Comparison of ENCODE assay signal across 35 cellular contexts in the genomic region with DNA sequence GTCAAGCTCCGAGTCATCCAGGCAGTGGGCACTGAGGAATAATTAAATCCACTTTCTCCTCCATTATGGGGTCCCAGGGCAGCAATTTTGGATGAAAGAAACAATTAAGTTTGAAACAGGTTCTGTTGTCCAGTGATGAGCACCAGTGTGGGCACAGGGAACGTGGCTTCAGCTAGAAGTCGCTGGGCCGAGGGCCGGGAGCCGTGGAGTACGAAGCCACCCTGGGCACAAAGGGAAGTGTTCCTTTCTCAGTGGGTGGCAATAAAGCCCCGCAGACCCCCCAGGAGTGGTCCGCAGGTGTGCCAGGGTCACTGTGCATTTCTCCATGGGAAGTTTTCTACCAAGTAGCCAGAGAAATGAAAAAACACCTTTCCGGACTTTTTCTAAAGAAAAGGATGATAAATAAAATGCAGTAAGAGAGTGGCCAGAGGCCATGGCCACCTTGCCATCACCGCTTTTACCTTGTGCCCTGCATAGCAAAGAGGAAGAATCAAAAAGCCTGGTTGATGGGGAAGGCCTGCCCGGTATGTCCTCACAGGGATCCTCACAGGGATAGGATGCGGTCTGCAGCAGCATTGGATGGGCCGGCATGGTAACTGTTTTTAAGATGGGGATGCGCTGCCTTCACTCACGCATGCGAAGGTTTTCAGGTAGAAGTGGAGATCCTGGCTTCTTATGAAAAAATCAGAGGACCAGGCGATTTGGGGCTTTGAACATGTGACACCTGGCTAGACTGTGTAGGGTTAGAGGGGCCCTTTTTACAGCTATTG. TPM values are rescaled to one million over a fixed set of nuclear protein-coding genes. Genes with fewer than 3 reads are reported as not detected.
"Had no signal": no experiment of that assay in that cellular context is flagged by ENCODE, and none has a peak within 500 bp of the region (broad histone marks: within the 10 kb centered on the region; RNA-seq: fewer than 3 reads in every experiment).

No MANE protein-coding gene starts in this region.

- H3K27ac ChIP-seq: esophagus squamous epithelium, gastroesophageal sphincter, WERI-Rb-1 had no signal

- H3K9me3 Mint-ChIP-seq: activated B cell treated with CpG ODN at 0.5 μM for 24 hours; activated CD8-positive, alpha-beta T cell treated with anti-CD3 and anti-CD28 coated beads for 36 hours; activated T-cell treated with anti-CD3 and anti-CD28 coated beads, Interleukin-2, amount 50 U/mL, for 4 hours; activated T-helper 17 cell treated with anti-CD3 and anti-CD28 coated beads, Interleukin-2, amount 50 U/mL, for 72 hours; T-helper 2 cell treated with Interferon-gamma antibody and Interleukin-4, amounts not matched to agents 5 μg/mL and 100 μg/mL, for 36 hours had no signal

- H3K4me1 ChIP-seq: esophagus squamous epithelium, gastroesophageal sphincter had no signal

- ATAC-seq: activated CD4-positive, CD25-positive, alpha-beta regulatory T cell treated with anti-CD3 and anti-CD28 coated beads, Interleukin-2, amount 50 U/mL, for 24 hours; activated CD8-positive, alpha-beta T cell treated with anti-CD3 and anti-CD28 coated beads for 36 hours; activated T-cell treated with anti-CD3 and anti-CD28 coated beads, Interleukin-2, amount 50 U/mL, for 4 hours; activated T-helper 17 cell treated with anti-CD3 and anti-CD28 coated beads, Interleukin-2, amount 50 U/mL, for 72 hours; effector memory CD8-positive, alpha-beta T cell; gastroesophageal sphincter; T-helper 17 cell had no signal

- H3K36me3 ChIP-seq: esophagus squamous epithelium, gastroesophageal sphincter, WERI-Rb-1 had no signal

- H3K4me3 Mint-ChIP-seq: activated B cell treated with CpG ODN at 0.5 μM for 24 hours; activated CD8-positive, alpha-beta T cell treated with anti-CD3 and anti-CD28 coated beads for 36 hours; activated naive CD8-positive, alpha-beta T cell; activated T-cell treated with anti-CD3 and anti-CD28 coated beads, Interleukin-2, amount 50 U/mL, for 4 hours; activated T-helper 17 cell treated with anti-CD3 and anti-CD28 coated beads, Interleukin-2, amount 50 U/mL, for 72 hours; effector memory CD8-positive, alpha-beta T cell; T-helper 17 cell; T-helper 2 cell treated with Interferon-gamma antibody and Interleukin-4, amounts not matched to agents 5 μg/mL and 100 μg/mL, for 36 hours had no signal

- H3K4me3 ChIP-seq: esophagus squamous epithelium, gastroesophageal sphincter had no signal

- H3K27me3 Mint-ChIP-seq: activated B cell treated with CpG ODN at 0.5 μM for 24 hours; effector memory CD8-positive, alpha-beta T cell; T-helper 17 cell had no signal

- FAIRE-seq: astrocyte had no signal

- DNase-seq: activated B cell treated with CpG ODN at 0.5 μM for 24 hours; activated CD4-positive, alpha-beta T cell treated with anti-CD3 and anti-CD28 coated beads for 48 hours; activated CD4-positive, alpha-beta T cell treated with anti-CD3 and anti-CD28 coated beads, Interleukin-2, amount 50 U/mL, for 1 hour; activated CD4-positive, alpha-beta T cell treated with anti-CD3 and anti-CD28 coated beads, Interleukin-2, amount 50 U/mL, for 48 hours; activated CD8-positive, alpha-beta memory T cell treated with anti-CD3 and anti-CD28 coated beads for 24 hours; activated CD8-positive, alpha-beta T cell treated with anti-CD3 and anti-CD28 coated beads for 36 hours; activated effector memory CD4-positive, alpha-beta T cell treated with Interleukin-2 at 50 U/mL for 16 hours; activated gamma-delta T cell treated with Interleukin-2 at 50 U/mL for 16 hours; activated naive CD4-positive, alpha-beta T cell treated with anti-CD3 and anti-CD28 coated beads, Interleukin-2, amount 50 U/mL, for 16 hours; activated naive CD4-positive, alpha-beta T cell treated with Interleukin-2 at 50 U/mL for 16 hours; activated T-cell treated with anti-CD3 and anti-CD28 coated beads, Interleukin-2, amount 50 U/mL, for 4 hours; amniotic stem cell; anterior cingulate cortex; caudate nucleus; cortex of kidney; dermis blood vessel endothelial cell; effector CD4-positive, alpha-beta T cell; effector memory CD8-positive, alpha-beta T cell; erythroblast; esophagus squamous epithelium; foreskin melanocyte; T-helper 1 cell; T-helper 17 cell; T1000; WERI-Rb-1 had no signal

- H3K27ac Mint-ChIP-seq: activated B cell treated with CpG ODN at 0.5 μM for 24 hours; activated CD8-positive, alpha-beta T cell treated with anti-CD3 and anti-CD28 coated beads for 36 hours; activated naive CD8-positive, alpha-beta T cell; activated T-helper 17 cell treated with anti-CD3 and anti-CD28 coated beads, Interleukin-2, amount 50 U/mL, for 72 hours; effector memory CD8-positive, alpha-beta T cell; T-helper 17 cell; T-helper 2 cell treated with Interferon-gamma antibody and Interleukin-4, amounts not matched to agents 5 μg/mL and 100 μg/mL, for 36 hours had no signal

- H3K9me3 ChIP-seq: esophagus squamous epithelium, gastroesophageal sphincter had no signal

- H3K4me1 Mint-ChIP-seq: activated B cell treated with CpG ODN at 0.5 μM for 24 hours; activated T-helper 17 cell treated with anti-CD3 and anti-CD28 coated beads, Interleukin-2, amount 50 U/mL, for 72 hours; T-helper 17 cell had no signal

- H3K36me3 Mint-ChIP-seq: activated naive CD8-positive, alpha-beta T cell had no signal

RNA-seq across cellular contexts. Expression of gene PNLIPRP2, which starts 12.3 kb away (rescaled TPM):
- total RNA-seq: activated B cell treated with CpG ODN at 0.5 μM for 24 hours; activated CD8-positive, alpha-beta T cell treated with anti-CD3 and anti-CD28 coated beads for 36 hours; activated T-helper 17 cell treated with anti-CD3 and anti-CD28 coated beads, Interleukin-2, amount 50 U/mL, for 72 hours; astrocyte; chondrocyte; dermis blood vessel endothelial cell; esophagus squamous epithelium; fibroblast of lung; fibroblast of villous mesenchyme; gastroesophageal sphincter; glomerular endothelial cell; T-helper 17 cell had no signal
- polyA plus RNA-seq: fibroblast of lung had no signal

RNA-seq across cellular contexts. Expression of gene PNLIPRP1, which starts 42.3 kb away (rescaled TPM):
- total RNA-seq: activated B cell treated with CpG ODN at 0.5 μM for 24 hours; activated CD8-positive, alpha-beta T cell treated with anti-CD3 and anti-CD28 coated beads for 36 hours; activated T-helper 17 cell treated with anti-CD3 and anti-CD28 coated beads, Interleukin-2, amount 50 U/mL, for 72 hours; astrocyte; chondrocyte; dermis blood vessel endothelial cell; esophagus squamous epithelium; fibroblast of lung; fibroblast of villous mesenchyme; gastroesophageal sphincter; glomerular endothelial cell; T-helper 17 cell had no signal
- polyA plus RNA-seq: fibroblast of lung had no signal
